Comparison of ENCODE assay signal across 10 cellular contexts in the genomic region with DNA sequence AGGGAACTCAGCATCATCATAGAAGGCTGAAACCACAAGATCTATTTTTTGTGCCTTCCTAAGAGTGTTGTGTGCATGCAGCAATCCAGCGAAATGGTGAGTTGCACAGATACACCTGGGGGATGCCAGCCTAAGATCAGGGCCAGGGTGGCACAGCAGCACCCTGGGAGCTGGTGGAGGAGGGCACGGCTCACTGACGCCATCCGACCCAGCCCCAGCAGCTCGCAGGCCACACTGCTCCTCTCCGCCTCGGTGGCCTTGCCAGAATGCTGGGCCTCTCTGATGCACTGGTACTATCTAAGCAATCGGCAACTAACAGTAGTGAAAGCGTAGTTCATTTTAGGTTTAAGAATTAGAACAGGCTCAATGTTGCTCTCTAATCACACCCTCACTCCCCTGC. TPM values are rescaled to one million over a fixed set of nuclear protein-coding genes. Genes with fewer than 3 reads are reported as not detected.
DNase-seq lines count a peak whose midpoint lies in the region; ATAC-seq and TF ChIP-seq lines count a peak whose summit lies in the region.
"Had no signal": no experiment of that assay in that cellular context is flagged by ENCODE, and none has a peak within 500 bp of the region (broad histone marks: within the 10 kb centered on the region; RNA-seq: fewer than 3 reads in every experiment).

No MANE protein-coding gene starts in this region.

- H2AFZ ChIP-seq in GM23248, result no peak overlapping the region

- peaks cover 74% of the 10 kb centered on the region for H3F3A ChIP-seq in GM23248 (ENCODE audit: insufficient read depth)

- CTCF ChIA-PET in activated CD4-positive, alpha-beta memory T cell treated with anti-CD3 and anti-CD28 coated beads, Interleukin-2, amount 10 ng/mL, durations not matched to agents 7 days and 5 days (lab: Charles Lee), result interaction anchor here (0.9 to 1.2 kb wide), 2 partner anchors 16 to 135 kb away, joined by 3 read pairs; no protein-coding TSS in a partner anchor

- H3K4me2 ChIP-seq in GM23248 (ENCODE audit: unreplicated experiment), result peak overlapping the region; percentile 61

- H3K27me3 ChIP-seq in GM23248 (replicated peaks; ENCODE audit: insufficient read depth) (no peaks in the 10 kb centered on the region), lower lobe of right lung (ENCODE audit: low read depth) (no peaks in the 10 kb centered on the region)

- no peaks in the 10 kb centered on the region for H3K9me2 ChIP-seq in GM23248 (ENCODE audit: insufficient read depth)

- H4K20me1 ChIP-seq in GM23248 (ENCODE audit: insufficient read depth), result no peaks in the 10 kb centered on the region

- H3K36me3 Mint-ChIP-seq in activated CD4-positive, alpha-beta memory T cell treated with anti-CD3 and anti-CD28 coated beads, Interleukin-2, amount 10 ng/mL, durations not matched to agents 7 days and 5 days (ENCODE audit: low read depth), result peaks cover 46% of the 10 kb centered on the region
- peaks cover 24 to 30% of the 10 kb centered on the region in 2 donors for H3K36me3 Mint-ChIP-seq in stimulated activated naive B cell treated with anti-CD40 and anti-IgM and Interleukin-4, amounts not matched to agents 10 μg/mL and 1 μg/mL and 100 μg/mL, for 72 hours
- peaks cover 21% of the 10 kb centered on the region for H3K36me3 Mint-ChIP-seq in T-helper 2 cell treated with Interferon-gamma antibody and Interleukin-4, amounts not matched to agents 5 μg/mL and 100 μg/mL, for 36 hours (ENCODE audit: low read depth)

- H3K36me3 ChIP-seq in GM23248 (ENCODE audit: low read depth), result no peaks in the 10 kb centered on the region
- H3K36me3 ChIP-seq in lower lobe of right lung, result no peaks in the 10 kb centered on the region

- H3K9me3 ChIP-seq in GM23248 (ENCODE audit: low read depth) (no peaks in the 10 kb centered on the region), lower lobe of right lung (no peaks in the 10 kb centered on the region)

- no peak for DNase-seq in GM23248
- no peak for DNase-seq in activated CD4-positive, alpha-beta memory T cell treated with anti-CD3 and anti-CD28 coated beads, Interleukin-2, amount 10 ng/mL, durations not matched to agents 7 days and 5 days
- DNase-seq in lower lobe of right lung, result no peak
- DNase-seq in stimulated activated naive B cell treated with anti-CD40 and anti-IgM and Interleukin-4, amounts not matched to agents 10 μg/mL and 1 μg/mL and 100 μg/mL, for 72 hours, result no peak
- no peak for DNase-seq in activated effector memory CD4-positive, alpha-beta T cell treated with Interleukin-2 at 50 U/mL for 16 hours
- no peak for DNase-seq in T-helper 2 cell treated with Interferon-gamma antibody and Interleukin-4, amounts not matched to agents 5 μg/mL and 100 μg/mL, for 36 hours (ENCODE audit: low spot score)
- DNase-seq: anterior cingulate cortex, WERI-Rb-1 had no signal

- H3K27ac ChIP-seq in GM23248 (peak overlapping the region; percentile 95), lower lobe of right lung (peak overlapping the region; percentile 71)
- H3K27ac ChIP-seq: WERI-Rb-1 had no signal

- peaks cover 73% of the 10 kb centered on the region for H3K79me2 ChIP-seq in GM23248 (ENCODE audit: insufficient read depth)

- peaks cover 62% of the 10 kb centered on the region for H3K4me1 Mint-ChIP-seq in activated CD4-positive, alpha-beta memory T cell treated with anti-CD3 and anti-CD28 coated beads, Interleukin-2, amount 10 ng/mL, durations not matched to agents 7 days and 5 days
- peaks cover 61 to 93% of the 10 kb centered on the region in 2 donors for H3K4me1 Mint-ChIP-seq in stimulated activated naive B cell treated with anti-CD40 and anti-IgM and Interleukin-4, amounts not matched to agents 10 μg/mL and 1 μg/mL and 100 μg/mL, for 72 hours
- H3K4me1 Mint-ChIP-seq in T-helper 2 cell treated with Interferon-gamma antibody and Interleukin-4, amounts not matched to agents 5 μg/mL and 100 μg/mL, for 36 hours (ENCODE audit: low read depth), result peaks cover 44% of the 10 kb centered on the region

- H3K9me3 Mint-ChIP-seq in activated CD4-positive, alpha-beta memory T cell treated with anti-CD3 and anti-CD28 coated beads, Interleukin-2, amount 10 ng/mL, durations not matched to agents 7 days and 5 days, result no peaks in the 10 kb centered on the region
- H3K9me3 Mint-ChIP-seq in stimulated activated naive B cell treated with anti-CD40 and anti-IgM and Interleukin-4, amounts not matched to agents 10 μg/mL and 1 μg/mL and 100 μg/mL, for 72 hours, result no peaks in the 10 kb centered on the region
- no peaks in the 10 kb centered on the region for H3K9me3 Mint-ChIP-seq in T-helper 2 cell treated with Interferon-gamma antibody and Interleukin-4, amounts not matched to agents 5 μg/mL and 100 μg/mL, for 36 hours

- TF ChIP-seq CTCF in lower lobe of right lung (IDR thresholded peaks at IDR 0.05), result no peak

- POLR2A ChIA-PET in activated CD4-positive, alpha-beta memory T cell treated with anti-CD3 and anti-CD28 coated beads, Interleukin-2, amount 10 ng/mL, durations not matched to agents 7 days and 5 days (lab: Charles Lee), result interaction anchor here (1.1 to 1.4 kb wide), 3 partner anchors 13 to 57 kb away, joined by 3 read pairs; partner anchors contain the start of gene CAPZB

- H3K27ac Mint-ChIP-seq in activated CD4-positive, alpha-beta memory T cell treated with anti-CD3 and anti-CD28 coated beads, Interleukin-2, amount 10 ng/mL, durations not matched to agents 7 days and 5 days, result peak overlapping the region; percentile 13
- peak overlapping the region; percentile 93 for H3K27ac Mint-ChIP-seq in stimulated activated naive B cell treated with anti-CD40 and anti-IgM and Interleukin-4, amounts not matched to agents 10 μg/mL and 1 μg/mL and 100 μg/mL, for 72 hours
- no peak overlapping the region for H3K27ac Mint-ChIP-seq in T-helper 2 cell treated with Interferon-gamma antibody and Interleukin-4, amounts not matched to agents 5 μg/mL and 100 μg/mL, for 36 hours

- intact Hi-C loops in lower lobe of right lung (cut with DNase I), result no loop called here

- H3K4me3 ChIP-seq in GM23248, result no peak overlapping the region
- H3K4me3 ChIP-seq in lower lobe of right lung, result no peak overlapping the region

- H3K4me3 Mint-ChIP-seq in activated CD4-positive, alpha-beta memory T cell treated with anti-CD3 and anti-CD28 coated beads, Interleukin-2, amount 10 ng/mL, durations not matched to agents 7 days and 5 days, result no peak overlapping the region
- no peak overlapping the region for H3K4me3 Mint-ChIP-seq in stimulated activated naive B cell treated with anti-CD40 and anti-IgM and Interleukin-4, amounts not matched to agents 10 μg/mL and 1 μg/mL and 100 μg/mL, for 72 hours
- no peak overlapping the region for H3K4me3 Mint-ChIP-seq in T-helper 2 cell treated with Interferon-gamma antibody and Interleukin-4, amounts not matched to agents 5 μg/mL and 100 μg/mL, for 36 hours

- 51 to 57% methylated on average over 9 of the region's 9 CpGs for WGBS in GM23248 (ENCODE audit: low coverage in 1 of 2, low lambda C conversion rate in 2 of 2, missing lambda C conversion rate in 2 of 2), 2 experiments

- H3K27me3 Mint-ChIP-seq in activated CD4-positive, alpha-beta memory T cell treated with anti-CD3 and anti-CD28 coated beads, Interleukin-2, amount 10 ng/mL, durations not matched to agents 7 days and 5 days, result no peaks in the 10 kb centered on the region
- no peaks in the 10 kb centered on the region for H3K27me3 Mint-ChIP-seq in stimulated activated naive B cell treated with anti-CD40 and anti-IgM and Interleukin-4, amounts not matched to agents 10 μg/mL and 1 μg/mL and 100 μg/mL, for 72 hours
- H3K27me3 Mint-ChIP-seq in T-helper 2 cell treated with Interferon-gamma antibody and Interleukin-4, amounts not matched to agents 5 μg/mL and 100 μg/mL, for 36 hours (ENCODE audit: low read depth), result no peaks in the 10 kb centered on the region

- H3K4me1 ChIP-seq in GM23248 (ENCODE audit: insufficient read depth), result peaks cover 81% of the 10 kb centered on the region
- peaks cover 93% of the 10 kb centered on the region for H3K4me1 ChIP-seq in lower lobe of right lung

- no peak for ATAC-seq in lower lobe of right lung
- ATAC-seq in stimulated activated naive B cell treated with anti-CD40 and anti-IgM and Interleukin-4, amounts not matched to agents 10 μg/mL and 1 μg/mL and 100 μg/mL, for 72 hours (replicated peaks), result no peak
- ATAC-seq in HG02623 (IDR thresholded peaks at IDR 0.05; ENCODE audit: unreplicated experiment), result no peak
- ATAC-seq in GM18517 (IDR thresholded peaks at IDR 0.05; ENCODE audit: unreplicated experiment), result no peak

- in situ Hi-C loops in GM23248 (cut with MboI), result no loop called here

- peak overlapping the region; percentile 76 for H3K9ac ChIP-seq in GM23248

RNA-seq across cellular contexts. Expression of gene CAPZB, which starts 37.8 kb away (rescaled TPM):
- total RNA-seq in GM23248 (2014; rRNA removed; shearing (Covaris generic)), result 188 and 229 TPM in 2 replicates
- 494 and 506 TPM in 2 replicates for polyA plus RNA-seq in GM23248 (2016; fragmentation: Nextera tagmentation; extraction: Ambion mirVana)
- total RNA-seq in activated CD4-positive, alpha-beta memory T cell treated with anti-CD3 and anti-CD28 coated beads, Interleukin-2, amount 10 ng/mL, durations not matched to agents 7 days and 5 days, result 100 to 1,000 TPM; 537 to 565 TPM
- total RNA-seq in lower lobe of right lung, result 236 TPM
